Comparison of ENCODE assay signal across 1 cellular context in the genomic region with DNA sequence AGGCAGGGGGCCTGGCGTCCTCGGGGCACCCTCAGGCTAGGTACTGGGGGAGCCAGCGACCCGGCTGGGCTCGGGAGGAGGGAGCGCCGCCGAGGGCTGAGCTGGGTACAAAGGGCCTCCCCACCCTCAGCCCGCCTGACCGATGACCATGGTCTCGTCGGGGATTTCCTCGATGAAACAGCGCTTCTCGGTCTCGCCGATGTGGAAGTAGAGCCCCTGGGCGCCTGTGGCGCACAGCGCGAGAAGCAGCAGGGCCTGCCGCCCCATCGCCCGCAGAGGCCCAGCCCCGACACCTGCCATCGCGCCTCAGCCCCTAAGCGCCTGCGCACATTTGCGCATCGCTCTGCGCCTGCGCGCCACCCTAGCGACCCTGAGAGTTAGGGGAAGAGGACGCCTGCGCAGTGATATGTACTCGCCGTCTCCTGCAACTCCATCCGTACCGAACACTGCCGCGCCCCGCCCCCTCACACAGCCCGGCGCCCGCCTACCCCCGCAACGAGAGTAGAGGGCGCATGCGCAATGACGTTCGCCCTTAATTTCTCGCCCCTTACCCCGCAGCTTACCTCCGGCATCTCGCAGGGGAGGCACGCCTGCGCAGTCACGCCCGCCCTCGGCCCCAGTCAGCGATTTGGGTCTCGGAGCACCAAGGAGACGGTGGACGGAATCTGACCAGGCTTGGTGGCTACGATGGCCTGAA.
A peak's percentile ranks its signal among the peaks of the same experiment; 100 is the strongest.
TF ChIP-seq lines count a peak whose summit lies in the region.

A gene (minus strand): TSS at position 325 of the 697 bp plus-strand sequence. CDS start 25 bp downstream, at position 300.

TF ChIP-seq in HepG2, 621 proteins besides CTCF, POLR2A, EP300 and RAD21 (continued from another document and continues in another):
- TF ChIP-seq, protein P1, sequence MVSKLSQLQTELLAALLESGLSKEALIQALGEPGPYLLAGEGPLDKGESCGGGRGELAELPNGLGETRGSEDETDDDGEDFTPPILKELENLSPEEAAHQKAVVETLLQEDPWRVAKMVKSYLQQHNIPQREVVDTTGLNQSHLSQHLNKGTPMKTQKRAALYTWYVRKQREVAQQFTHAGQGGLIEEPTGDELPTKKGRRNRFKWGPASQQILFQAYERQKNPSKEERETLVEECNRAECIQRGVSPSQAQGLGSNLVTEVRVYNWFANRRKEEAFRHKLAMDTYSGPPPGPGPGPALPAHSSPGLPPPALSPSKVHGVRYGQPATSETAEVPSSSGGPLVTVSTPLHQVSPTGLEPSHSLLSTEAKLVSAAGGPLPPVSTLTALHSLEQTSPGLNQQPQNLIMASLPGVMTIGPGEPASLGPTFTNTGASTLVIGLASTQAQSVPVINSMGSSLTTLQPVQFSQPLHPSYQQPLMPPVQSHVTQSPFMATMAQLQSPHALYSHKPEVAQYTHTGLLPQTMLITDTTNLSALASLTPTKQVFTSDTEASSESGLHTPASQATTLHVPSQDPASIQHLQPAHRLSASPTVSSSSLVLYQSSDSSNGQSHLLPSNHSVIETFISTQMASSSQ (IDR thresholded peaks at IDR 0.05; ENCODE audit: low read depth) = no peak
- TF ChIP-seq, protein P1 (CRISPR knock-in tag; IDR thresholded peaks at IDR 0.05; ENCODE audit: borderline replicate concordance) = 0 out of 2 replicates have a peak, but pooled peaks have one; percentile 30
- peak; percentile 93 for TF ChIP-seq POLR2AphosphoS5 (IDR thresholded peaks at IDR 0.05; ENCODE audit: low read depth, low read length)
- TF ChIP-seq, protein P2, sequence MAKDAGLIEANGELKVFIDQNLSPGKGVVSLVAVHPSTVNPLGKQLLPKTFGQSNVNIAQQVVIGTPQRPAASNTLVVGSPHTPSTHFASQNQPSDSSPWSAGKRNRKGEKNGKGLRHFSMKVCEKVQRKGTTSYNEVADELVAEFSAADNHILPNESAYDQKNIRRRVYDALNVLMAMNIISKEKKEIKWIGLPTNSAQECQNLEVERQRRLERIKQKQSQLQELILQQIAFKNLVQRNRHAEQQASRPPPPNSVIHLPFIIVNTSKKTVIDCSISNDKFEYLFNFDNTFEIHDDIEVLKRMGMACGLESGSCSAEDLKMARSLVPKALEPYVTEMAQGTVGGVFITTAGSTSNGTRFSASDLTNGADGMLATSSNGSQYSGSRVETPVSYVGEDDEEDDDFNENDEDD (CRISPR knock-in tag; IDR thresholded peaks at IDR 0.05; ENCODE audit: borderline replicate concordance) = peak; percentile 12; the same call in 1 of the 2 replicates
- TF ChIP-seq, protein P3, sequence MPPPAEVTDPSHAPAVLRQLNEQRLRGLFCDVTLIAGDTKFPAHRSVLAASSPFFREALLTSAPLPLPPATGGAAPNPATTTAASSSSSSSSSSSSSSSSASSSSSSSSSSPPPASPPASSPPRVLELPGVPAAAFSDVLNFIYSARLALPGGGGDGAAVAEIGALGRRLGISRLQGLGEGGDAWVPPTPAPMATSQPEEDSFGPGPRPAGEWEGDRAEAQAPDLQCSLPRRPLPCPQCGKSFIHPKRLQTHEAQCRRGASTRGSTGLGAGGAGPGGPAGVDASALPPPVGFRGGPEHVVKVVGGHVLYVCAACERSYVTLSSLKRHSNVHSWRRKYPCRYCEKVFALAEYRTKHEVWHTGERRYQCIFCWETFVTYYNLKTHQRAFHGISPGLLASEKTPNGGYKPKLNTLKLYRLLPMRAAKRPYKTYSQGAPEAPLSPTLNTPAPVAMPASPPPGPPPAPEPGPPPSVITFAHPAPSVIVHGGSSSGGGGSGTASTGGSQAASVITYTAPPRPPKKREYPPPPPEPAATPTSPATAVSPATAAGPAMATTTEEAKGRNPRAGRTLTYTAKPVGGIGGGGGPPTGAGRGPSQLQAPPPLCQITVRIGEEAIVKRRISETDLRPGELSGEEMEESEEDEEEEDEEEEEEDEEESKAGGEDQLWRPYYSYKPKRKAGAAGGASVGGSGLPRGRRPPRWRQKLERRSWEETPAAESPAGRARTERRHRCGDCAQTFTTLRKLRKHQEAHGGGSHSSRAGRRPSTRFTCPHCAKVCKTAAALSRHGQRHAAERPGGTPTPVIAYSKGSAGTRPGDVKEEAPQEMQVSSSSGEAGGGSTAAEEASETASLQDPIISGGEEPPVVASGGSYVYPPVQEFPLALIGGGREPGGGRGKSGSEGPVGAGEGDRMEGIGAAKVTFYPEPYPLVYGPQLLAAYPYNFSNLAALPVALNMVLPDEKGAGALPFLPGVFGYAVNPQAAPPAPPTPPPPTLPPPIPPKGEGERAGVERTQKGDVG (CRISPR knock-in tag; IDR thresholded peaks at IDR 0.05; ENCODE audit: borderline replicate concordance) = no peak
- TF ChIP-seq, protein P4, sequence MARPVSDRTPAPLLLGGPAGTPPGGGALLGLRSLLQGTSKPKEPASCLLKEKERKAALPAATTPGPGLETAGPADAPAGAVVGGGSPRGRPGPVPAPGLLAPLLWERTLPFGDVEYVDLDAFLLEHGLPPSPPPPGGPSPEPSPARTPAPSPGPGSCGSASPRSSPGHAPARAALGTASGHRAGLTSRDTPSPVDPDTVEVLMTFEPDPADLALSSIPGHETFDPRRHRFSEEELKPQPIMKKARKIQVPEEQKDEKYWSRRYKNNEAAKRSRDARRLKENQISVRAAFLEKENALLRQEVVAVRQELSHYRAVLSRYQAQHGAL (CRISPR knock-in tag; IDR thresholded peaks at IDR 0.05; ENCODE audit: not compliant biosample characterization) = no peak
- peak; percentile 26; the same call in 1 of the 2 replicates for TF ChIP-seq MIXL1 (CRISPR knock-in tag; IDR thresholded peaks at IDR 0.05)
- no peak for TF ChIP-seq ZFYVE20 (CRISPR knock-in tag; IDR thresholded peaks at IDR 0.05; ENCODE audit: borderline replicate concordance, low read depth)
- TF ChIP-seq CEBPG (CRISPR knock-in tag; IDR thresholded peaks at IDR 0.05) = peak; percentile 9; the same call in 1 of the 2 replicates
- no peak for TF ChIP-seq EHMT2 (IDR thresholded peaks at IDR 0.05; ENCODE audit: borderline replicate concordance, low read depth, low read length)
- TF ChIP-seq KAT8 (CRISPR knock-in tag; IDR thresholded peaks at IDR 0.05) = peak; percentile 61
- peak; percentile 84 for TF ChIP-seq AGO2 (optimal IDR thresholded peaks at IDR 0.05; ENCODE audit: low read depth, low read length)
- peak; percentile 86 for TF ChIP-seq KDM2A (CRISPR knock-in tag; IDR thresholded peaks at IDR 0.05; ENCODE audit: borderline replicate concordance, low read depth)
- peak; percentile 48; the same call in 1 of the 2 replicates for TF ChIP-seq RXRA (CRISPR knock-in tag; IDR thresholded peaks at IDR 0.05)
- no peak for TF ChIP-seq SNRNP70 (IDR thresholded peaks at IDR 0.05; ENCODE audit: low read depth, low read length)
- TF ChIP-seq ZZZ3 (CRISPR knock-in tag; IDR thresholded peaks at IDR 0.05; ENCODE audit: borderline replicate concordance) = peak; percentile 56; the same call in 1 of the 2 replicates
- no peak; the same call in 1 of the 2 replicates for TF ChIP-seq STAG1 (CRISPR knock-in tag; IDR thresholded peaks at IDR 0.05)
- peak; percentile 24; the same call in 1 of the 2 replicates for TF ChIP-seq CBFB (CRISPR knock-in tag; IDR thresholded peaks at IDR 0.05)
- TF ChIP-seq ZNF12 (CRISPR knock-in tag; IDR thresholded peaks at IDR 0.05) = 0 out of 2 replicates have a peak, but pooled peaks have one; percentile 42
- peak; percentile 17; the same call in 1 of the 2 replicates for TF ChIP-seq KMT2A (CRISPR knock-in tag; IDR thresholded peaks at IDR 0.05)
- TF ChIP-seq, protein P5, sequence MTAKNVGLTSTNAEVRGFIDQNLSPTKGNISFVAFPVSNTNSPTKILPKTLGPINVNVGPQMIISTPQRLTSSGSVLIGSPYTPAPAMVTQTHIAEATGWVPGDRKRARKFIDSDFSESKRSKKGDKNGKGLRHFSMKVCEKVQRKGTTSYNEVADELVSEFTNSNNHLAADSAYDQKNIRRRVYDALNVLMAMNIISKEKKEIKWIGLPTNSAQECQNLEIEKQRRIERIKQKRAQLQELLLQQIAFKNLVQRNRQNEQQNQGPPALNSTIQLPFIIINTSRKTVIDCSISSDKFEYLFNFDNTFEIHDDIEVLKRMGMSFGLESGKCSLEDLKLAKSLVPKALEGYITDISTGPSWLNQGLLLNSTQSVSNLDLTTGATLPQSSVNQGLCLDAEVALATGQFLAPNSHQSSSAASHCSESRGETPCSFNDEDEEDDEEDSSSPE (CRISPR knock-in tag; IDR thresholded peaks at IDR 0.05) = peak; percentile 49
- TF ChIP-seq MTA1 (CRISPR knock-in tag; IDR thresholded peaks at IDR 0.05; ENCODE audit: borderline replicate concordance) = no peak
- TF ChIP-seq, protein P6, sequence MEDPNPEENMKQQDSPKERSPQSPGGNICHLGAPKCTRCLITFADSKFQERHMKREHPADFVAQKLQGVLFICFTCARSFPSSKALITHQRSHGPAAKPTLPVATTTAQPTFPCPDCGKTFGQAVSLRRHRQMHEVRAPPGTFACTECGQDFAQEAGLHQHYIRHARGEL (CRISPR knock-in tag; IDR thresholded peaks at IDR 0.05) = no peak
- TF ChIP-seq, protein P7, sequence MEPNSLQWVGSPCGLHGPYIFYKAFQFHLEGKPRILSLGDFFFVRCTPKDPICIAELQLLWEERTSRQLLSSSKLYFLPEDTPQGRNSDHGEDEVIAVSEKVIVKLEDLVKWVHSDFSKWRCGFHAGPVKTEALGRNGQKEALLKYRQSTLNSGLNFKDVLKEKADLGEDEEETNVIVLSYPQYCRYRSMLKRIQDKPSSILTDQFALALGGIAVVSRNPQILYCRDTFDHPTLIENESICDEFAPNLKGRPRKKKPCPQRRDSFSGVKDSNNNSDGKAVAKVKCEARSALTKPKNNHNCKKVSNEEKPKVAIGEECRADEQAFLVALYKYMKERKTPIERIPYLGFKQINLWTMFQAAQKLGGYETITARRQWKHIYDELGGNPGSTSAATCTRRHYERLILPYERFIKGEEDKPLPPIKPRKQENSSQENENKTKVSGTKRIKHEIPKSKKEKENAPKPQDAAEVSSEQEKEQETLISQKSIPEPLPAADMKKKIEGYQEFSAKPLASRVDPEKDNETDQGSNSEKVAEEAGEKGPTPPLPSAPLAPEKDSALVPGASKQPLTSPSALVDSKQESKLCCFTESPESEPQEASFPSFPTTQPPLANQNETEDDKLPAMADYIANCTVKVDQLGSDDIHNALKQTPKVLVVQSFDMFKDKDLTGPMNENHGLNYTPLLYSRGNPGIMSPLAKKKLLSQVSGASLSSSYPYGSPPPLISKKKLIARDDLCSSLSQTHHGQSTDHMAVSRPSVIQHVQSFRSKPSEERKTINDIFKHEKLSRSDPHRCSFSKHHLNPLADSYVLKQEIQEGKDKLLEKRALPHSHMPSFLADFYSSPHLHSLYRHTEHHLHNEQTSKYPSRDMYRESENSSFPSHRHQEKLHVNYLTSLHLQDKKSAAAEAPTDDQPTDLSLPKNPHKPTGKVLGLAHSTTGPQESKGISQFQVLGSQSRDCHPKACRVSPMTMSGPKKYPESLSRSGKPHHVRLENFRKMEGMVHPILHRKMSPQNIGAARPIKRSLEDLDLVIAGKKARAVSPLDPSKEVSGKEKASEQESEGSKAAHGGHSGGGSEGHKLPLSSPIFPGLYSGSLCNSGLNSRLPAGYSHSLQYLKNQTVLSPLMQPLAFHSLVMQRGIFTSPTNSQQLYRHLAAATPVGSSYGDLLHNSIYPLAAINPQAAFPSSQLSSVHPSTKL (CRISPR knock-in tag; IDR thresholded peaks at IDR 0.05) = peak; percentile 4; the same call in 1 of the 2 replicates
- TF ChIP-seq ZNF713 (CRISPR knock-in tag; IDR thresholded peaks at IDR 0.05) = no peak
- peak; percentile 41; the same call in 1 of the 2 replicates for TF ChIP-seq NCOA2 (CRISPR knock-in tag; IDR thresholded peaks at IDR 0.05)
- TF ChIP-seq, protein P8, sequence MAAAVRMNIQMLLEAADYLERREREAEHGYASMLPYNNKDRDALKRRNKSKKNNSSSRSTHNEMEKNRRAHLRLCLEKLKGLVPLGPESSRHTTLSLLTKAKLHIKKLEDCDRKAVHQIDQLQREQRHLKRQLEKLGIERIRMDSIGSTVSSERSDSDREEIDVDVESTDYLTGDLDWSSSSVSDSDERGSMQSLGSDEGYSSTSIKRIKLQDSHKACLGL (CRISPR knock-in tag; IDR thresholded peaks at IDR 0.05) = 0 out of 2 replicates have a peak, but pooled peaks have one; percentile 69
- TF ChIP-seq, protein P9, sequence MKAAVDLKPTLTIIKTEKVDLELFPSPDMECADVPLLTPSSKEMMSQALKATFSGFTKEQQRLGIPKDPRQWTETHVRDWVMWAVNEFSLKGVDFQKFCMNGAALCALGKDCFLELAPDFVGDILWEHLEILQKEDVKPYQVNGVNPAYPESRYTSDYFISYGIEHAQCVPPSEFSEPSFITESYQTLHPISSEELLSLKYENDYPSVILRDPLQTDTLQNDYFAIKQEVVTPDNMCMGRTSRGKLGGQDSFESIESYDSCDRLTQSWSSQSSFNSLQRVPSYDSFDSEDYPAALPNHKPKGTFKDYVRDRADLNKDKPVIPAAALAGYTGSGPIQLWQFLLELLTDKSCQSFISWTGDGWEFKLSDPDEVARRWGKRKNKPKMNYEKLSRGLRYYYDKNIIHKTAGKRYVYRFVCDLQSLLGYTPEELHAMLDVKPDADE (CRISPR knock-in tag; IDR thresholded peaks at IDR 0.05) = peak; percentile 73; the same call in 1 of the 2 replicates
- TF ChIP-seq, protein P10, sequence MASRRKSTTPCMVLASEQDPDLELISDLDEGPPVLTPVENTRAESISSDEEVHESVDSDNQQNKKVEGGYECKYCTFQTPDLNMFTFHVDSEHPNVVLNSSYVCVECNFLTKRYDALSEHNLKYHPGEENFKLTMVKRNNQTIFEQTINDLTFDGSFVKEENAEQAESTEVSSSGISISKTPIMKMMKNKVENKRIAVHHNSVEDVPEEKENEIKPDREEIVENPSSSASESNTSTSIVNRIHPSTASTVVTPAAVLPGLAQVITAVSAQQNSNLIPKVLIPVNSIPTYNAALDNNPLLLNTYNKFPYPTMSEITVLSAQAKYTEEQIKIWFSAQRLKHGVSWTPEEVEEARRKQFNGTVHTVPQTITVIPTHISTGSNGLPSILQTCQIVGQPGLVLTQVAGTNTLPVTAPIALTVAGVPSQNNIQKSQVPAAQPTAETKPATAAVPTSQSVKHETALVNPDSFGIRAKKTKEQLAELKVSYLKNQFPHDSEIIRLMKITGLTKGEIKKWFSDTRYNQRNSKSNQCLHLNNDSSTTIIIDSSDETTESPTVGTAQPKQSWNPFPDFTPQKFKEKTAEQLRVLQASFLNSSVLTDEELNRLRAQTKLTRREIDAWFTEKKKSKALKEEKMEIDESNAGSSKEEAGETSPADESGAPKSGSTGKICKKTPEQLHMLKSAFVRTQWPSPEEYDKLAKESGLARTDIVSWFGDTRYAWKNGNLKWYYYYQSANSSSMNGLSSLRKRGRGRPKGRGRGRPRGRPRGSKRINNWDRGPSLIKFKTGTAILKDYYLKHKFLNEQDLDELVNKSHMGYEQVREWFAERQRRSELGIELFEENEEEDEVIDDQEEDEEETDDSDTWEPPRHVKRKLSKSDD (CRISPR knock-in tag; IDR thresholded peaks at IDR 0.05; ENCODE audit: low read depth) = no peak
- no peak for TF ChIP-seq TEAD3 (CRISPR knock-in tag; optimal IDR thresholded peaks at IDR 0.05; ENCODE audit: borderline replicate concordance)
